Comparison of ENCODE assay signal across 22 cellular contexts in the genomic region with DNA sequence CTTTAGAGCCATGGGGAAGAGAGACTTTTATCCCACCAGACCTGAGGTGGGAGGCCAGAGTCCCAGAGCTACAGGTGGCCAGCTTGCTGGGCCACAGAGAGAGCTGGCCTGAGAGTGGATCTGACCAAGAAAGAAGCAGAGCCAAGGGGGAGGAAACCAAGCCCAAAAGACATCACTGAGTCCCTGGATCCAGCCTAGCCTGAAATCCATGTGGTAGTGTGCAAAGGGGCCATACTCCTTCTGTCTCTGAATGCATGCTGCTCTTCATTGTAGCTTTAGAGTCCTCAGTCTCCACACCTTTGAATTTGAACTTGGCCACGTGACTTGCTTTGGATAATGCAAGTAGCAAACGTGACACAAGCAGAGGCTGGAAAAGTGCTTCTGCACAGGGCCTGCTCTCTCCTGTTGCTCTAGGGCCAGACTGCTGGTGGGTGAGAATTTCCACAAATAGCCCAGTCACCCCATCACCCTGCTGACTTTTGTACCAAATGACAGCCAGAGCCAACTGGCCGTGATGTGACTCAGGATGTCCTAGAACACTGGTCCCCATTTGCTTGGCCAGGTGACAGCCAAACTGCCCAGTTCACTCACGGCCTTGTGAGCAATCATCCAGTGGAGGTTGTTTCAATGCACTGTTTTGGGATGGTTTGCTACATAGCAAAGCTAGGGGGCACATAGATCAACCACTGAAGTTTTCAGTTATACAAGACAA.
"Had no signal": no experiment of that assay in that cellular context is flagged by ENCODE, and none has a peak within 500 bp of the region (broad histone marks: within the 10 kb centered on the region; RNA-seq: fewer than 3 reads in every experiment).

No MANE protein-coding gene starts in this region.

- H3K9me3 ChIP-seq: MG63, SJSA1 had no signal

- FAIRE-seq: RCC 7860 had no signal

- H3K4me1 ChIP-seq: SJSA1 had no signal

- H3K36me3 ChIP-seq: MG63, SJSA1 had no signal

- H3K4me3 ChIP-seq: MG63, SJSA1, SK-N-MC had no signal

- H3K27me3 ChIP-seq: SJSA1 had no signal

- H3K27ac ChIP-seq: SJSA1, SK-N-MC had no signal

- DNase-seq: KBM-7, MG63, NCI-H1092, NCI-H1105 treated with DMSO at 0.1 percent for 48 hours, NCI-H1417 treated with DMSO at 0.1 percent for 48 hours, NCI-H146, NCI-H1694 treated with DMSO at 0.1 percent for 48 hours, NCI-H1930, NCI-H2081, NCI-H2107, NCI-H2227 treated with DMSO at 0.1 percent for 48 hours, NCI-H446, NCI-H510A, NCI-H524 treated with DMSO at 0.1 percent for 48 hours, NCI-H69, NCI-H774, Right ventricle myocardium superior, RPMI8226, SIG-M5 had no signal
